9 cellular contexts compared by ENCODE assay signal in the genomic region with DNA sequence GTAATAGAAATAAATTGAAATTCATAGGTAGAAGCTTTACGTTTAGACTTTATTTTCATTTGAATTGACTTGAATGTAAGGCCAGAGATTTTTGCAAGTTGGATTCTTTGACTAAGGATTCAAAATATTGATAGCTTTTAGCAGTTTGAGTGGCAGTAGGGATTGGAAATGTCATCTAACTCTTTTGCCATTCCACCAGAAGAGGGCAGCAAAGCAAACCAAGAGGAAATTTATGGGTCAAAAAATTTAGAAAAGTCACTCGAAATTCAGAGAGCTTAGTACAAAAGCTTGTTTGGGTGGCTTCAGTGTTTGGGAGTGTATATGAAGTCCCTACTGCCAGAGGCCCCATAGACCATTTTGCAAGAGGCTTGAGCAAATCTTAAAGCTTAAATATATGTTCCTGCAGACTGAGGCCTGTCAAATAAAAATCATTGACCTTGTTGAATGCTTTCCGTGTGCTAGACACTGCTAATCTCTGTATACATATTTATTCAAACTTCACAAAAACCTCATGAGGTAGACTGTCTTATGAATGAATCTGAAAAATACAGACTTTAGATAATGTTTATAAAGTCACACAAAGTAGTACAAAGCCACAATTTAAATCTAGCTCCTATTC. TPM values are rescaled to one million over a fixed set of nuclear protein-coding genes. Genes with fewer than 3 reads are reported as not detected.
DNase-seq lines count a peak whose midpoint lies in the region; ATAC-seq, FAIRE-seq and TF ChIP-seq lines count a peak whose summit lies in the region.
"Had no signal": no experiment of that assay in that cellular context is flagged by ENCODE, and none has a peak within 500 bp of the region (broad histone marks: within the 10 kb centered on the region; RNA-seq: fewer than 3 reads in every experiment).

No MANE protein-coding gene starts in this region.

- SMC1A ChIA-PET in GM12878 (lab: Charles Lee; ENCODE audit: uncharacterized antibody, unreplicated experiment) = interaction anchor here (0.5 to 4.7 kb wide), 53 partner anchors 8 to 570 kb away, joined by 3 to 53 read pairs (median 4); no protein-coding TSS in a partner anchor

- TF ChIP-seq RAD21 in GM12878 (IDR thresholded peaks at IDR 0.05; ENCODE audit: insufficient read depth, low read depth, low read length) = peak; percentile 76

- 33% methylated on average over 3 of the region's 3 CpGs for WGBS in GM12878 (ENCODE audit: insufficient coverage, insufficient replicate concordance, low lambda C conversion rate, missing lambda C conversion rate)

- H3K27ac ChIP-seq in GM12878 (ENCODE audit: control insufficient read depth, insufficient read depth) = no peak overlapping the region

- H3K27me3 Mint-ChIP-seq in CD14-positive monocyte (ENCODE audit: low read depth in 3 of 3) (peaks cover 0 to 2% (median 0%) of the 10 kb centered on the region in 3 donors), type B pancreatic cell (no peaks in the 10 kb centered on the region)
- H3K27me3 Mint-ChIP-seq: T-cell had no signal

- peak; percentile 78 for TF ChIP-seq CTCF in CD14-positive monocyte (IDR thresholded peaks at IDR 0.05)
- TF ChIP-seq CTCF in GM12874 (IDR thresholded peaks at IDR 0.05; ENCODE audit: insufficient read depth, low read depth, low read length) = peak; percentile 49; the same call in 1 of the 2 replicates
- peak; percentile 59 to 61 (median 60) for TF ChIP-seq CTCF in GM12878 (IDR thresholded peaks at IDR 0.05 in 2 of 3, conservative IDR thresholded peaks at IDR 0.05 in 1 of 3; ENCODE audit: control insufficient read depth in 2 of 3, extremely low read depth in 1 of 3, insufficient read depth in 1 of 3, low read depth in 3 of 3, low read length in 3 of 3)
- TF ChIP-seq CTCF in type B pancreatic cell (conservative IDR thresholded peaks at IDR 0.05) = peak; percentile 85

- DNase-seq in CD14-positive monocyte (ENCODE audit: low spot score) = no peak
- peak; percentile 30 for DNase-seq in NCI-H748 (lab: John Stamatoyannopoulos, UW; ENCODE audit: unreplicated experiment)
- DNase-seq in GM12878 (ENCODE audit: low read depth, low spot score) = no peak
- DNase-seq in kidney glomerular epithelial cell (lab: John Stamatoyannopoulos, UW) = peak; percentile 27
- DNase-seq in type B pancreatic cell (ENCODE audit: extremely low spot score, unreplicated experiment) = no peak
- no peak for DNase-seq in GOT3 (lab: John Stamatoyannopoulos, UW)

- H3K4me3 ChIP-seq in GM12878 = no peak overlapping the region

- H3K4me2 ChIP-seq in GM12878 (ENCODE audit: control insufficient read depth, insufficient read depth) = no peak overlapping the region

- no peaks in the 10 kb centered on the region for H3K9me3 Mint-ChIP-seq in CD14-positive monocyte
- no peaks in the 10 kb centered on the region for H3K9me3 Mint-ChIP-seq in type B pancreatic cell
- H3K9me3 Mint-ChIP-seq: T-cell had no signal

- BruUV-seq in GM12878 (replicated peaks; lab: Mats Ljungman, UMichigan) = no TSS peak

- RAD21 ChIA-PET in GM12878 (lab: Charles Lee; ENCODE audit: unreplicated experiment) = interaction anchor here (0.6 to 4.2 kb wide), 20 partner anchors 15 to 1306 kb away, joined by 3 to 58 read pairs (median 4); a partner anchor contains a TSS

- H4K20me1 ChIP-seq in GM12878 (ENCODE audit: control insufficient read depth, insufficient read depth) = no peaks in the 10 kb centered on the region

- FAIRE-seq in GM12878 (lab: Jason Lieb, UNC) = peak; percentile 76

- no peak for TF ChIP-seq EP300 in GM12878 (IDR thresholded peaks at IDR 0.05; ENCODE audit: borderline replicate concordance in 1 of 2, control insufficient read depth in 1 of 2, low read depth in 2 of 2, low read length in 2 of 2)

- POLR2A ChIA-PET in GM12878 (lab: Charles Lee) = interaction anchor here (0.6 to 0.7 kb wide), 2 partner anchors 40 to 111 kb away, joined by 3 to 5 read pairs; no protein-coding TSS in a partner anchor

- H2AFZ ChIP-seq in GM12878 (ENCODE audit: control insufficient read depth, low read depth, low read length) = no peak overlapping the region; the same call in 1 of the 2 replicates

- H3K4me3 Mint-ChIP-seq in CD14-positive monocyte = no peak overlapping the region
- H3K4me3 Mint-ChIP-seq in type B pancreatic cell = no peak overlapping the region
- H3K4me3 Mint-ChIP-seq: T-cell had no signal

- H3K4me1 Mint-ChIP-seq in CD14-positive monocyte (peaks cover 3% of the 10 kb centered on the region), type B pancreatic cell (ENCODE audit: unreplicated experiment) (peaks cover 4% of the 10 kb centered on the region)
- H3K4me1 Mint-ChIP-seq: T-cell had no signal

- no peak overlapping the region for H3K27ac Mint-ChIP-seq in CD14-positive monocyte
- H3K27ac Mint-ChIP-seq in type B pancreatic cell = no peak overlapping the region
- H3K27ac Mint-ChIP-seq: T-cell had no signal

- H3K36me3 Mint-ChIP-seq in CD14-positive monocyte = peaks cover 29 to 50% of the 10 kb centered on the region in 2 donors
- no peaks in the 10 kb centered on the region for H3K36me3 Mint-ChIP-seq in type B pancreatic cell
- H3K36me3 Mint-ChIP-seq: T-cell had no signal

- in situ Hi-C loops in GM12878 (cut with MboI) = loop anchor here (10.0 kb wide), 1 partner anchor 283 kb away; no protein-coding TSS in a partner anchor

- intact Hi-C loops in CD14-positive monocyte (cut with micrococcal nuclease) (loop anchor here in 1 of 2 donors (5.0 kb wide), 1 partner anchor 106 kb away; no protein-coding TSS in a partner anchor), GM12878 (cut with micrococcal nuclease; ENCODE audit: unreplicated experiment) (no loop called here)

- H3K9ac ChIP-seq in GM12878 (ENCODE audit: control insufficient read depth, insufficient read depth, low read length) = no peak overlapping the region

- CTCF ChIA-PET in GM12878 (lab: Yijun Ruan, JAX) = interaction anchor here (0.6 to 14.1 kb wide), 91 partner anchors 8 to 395 kb away, joined by 3 to 225 read pairs (median 4); a partner anchor contains a TSS

- TF ChIP-seq POLR2A in GM12878 (IDR thresholded peaks at IDR 0.05; ENCODE audit: low read depth, low read length) = no peak

- no peaks in the 10 kb centered on the region for H3K36me3 ChIP-seq in GM12878 (ENCODE audit: control insufficient read depth in 2 of 2, insufficient read depth in 2 of 2, low read length in 1 of 2)

- ATAC-seq in GM12878 (peak; percentile 70), HG03039 (IDR thresholded peaks at IDR 0.05; ENCODE audit: unreplicated experiment) (no peak)

- no peaks in the 10 kb centered on the region for H3K27me3 ChIP-seq in GM12878 (replicated peaks in 1 of 2; ENCODE audit: control insufficient read depth in 2 of 2, insufficient read depth in 2 of 2, low read length in 1 of 2)

- no peaks in the 10 kb centered on the region for H3K79me2 ChIP-seq in GM12878 (ENCODE audit: control insufficient read depth, insufficient read depth, low read length)

- no peaks in the 10 kb centered on the region for H3K4me1 ChIP-seq in GM12878 (ENCODE audit: control insufficient read depth, insufficient read depth, low read length)

- H3K9me3 ChIP-seq in GM12878 (replicated peaks; ENCODE audit: control insufficient read depth, insufficient read depth, low read length) = no peaks in the 10 kb centered on the region

TF ChIP-seq in GM12878, 131 proteins besides CTCF, POLR2A, EP300 and RAD21 (continues in another document):
- TF ChIP-seq, protein P1, sequence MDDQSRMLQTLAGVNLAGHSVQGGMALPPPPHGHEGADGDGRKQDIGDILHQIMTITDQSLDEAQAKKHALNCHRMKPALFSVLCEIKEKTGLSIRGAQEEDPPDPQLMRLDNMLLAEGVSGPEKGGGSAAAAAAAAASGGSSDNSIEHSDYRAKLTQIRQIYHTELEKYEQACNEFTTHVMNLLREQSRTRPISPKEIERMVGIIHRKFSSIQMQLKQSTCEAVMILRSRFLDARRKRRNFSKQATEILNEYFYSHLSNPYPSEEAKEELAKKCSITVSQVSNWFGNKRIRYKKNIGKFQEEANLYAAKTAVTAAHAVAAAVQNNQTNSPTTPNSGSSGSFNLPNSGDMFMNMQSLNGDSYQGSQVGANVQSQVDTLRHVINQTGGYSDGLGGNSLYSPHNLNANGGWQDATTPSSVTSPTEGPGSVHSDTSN (IDR thresholded peaks at IDR 0.05; ENCODE audit: insufficient replicate concordance, low read depth, low read length) = peak; percentile 49

RNA-seq across cellular contexts. Expression of a gene that starts 44.6 kb away (rescaled TPM):
- 1 to 10 TPM; 1.3 to 2.2 TPM for polyA plus RNA-seq in CD14-positive monocyte
- total RNA-seq in GM12878 (2013; cell fraction: nucleolus; rRNA removed) = 24.9 and 25.6 TPM in 2 replicates
- 11.4 and 14.3 TPM in 2 replicates for total RNA-seq in GM12878 (2014; rRNA removed)
- 23.7 and 24.8 TPM in 2 replicates for total RNA-seq in GM12878 (2014; rRNA removed; fragmentation: Illumina TruSeq; extraction: Trizol)
- 14.7 and 15.9 TPM in 2 replicates for total RNA-seq in GM12878 (2021)
- polyA plus RNA-seq in GM12878 (2011; ENCODE audit: low read depth) = 5.2 TPM
- polyA plus RNA-seq in GM12878 (2011; rRNA removed) = 17.6 and 21.3 TPM in 2 replicates
- 4.6 and 7.6 TPM in 2 replicates for polyA plus RNA-seq in GM12878 (2011; cell fraction: cytosol; rRNA removed)
- polyA plus RNA-seq in GM12878 (2011; cell fraction: nucleus; rRNA removed) = 8.6 TPM in 2 replicates
- 9.4 and 12.3 TPM in 2 replicates for polyA plus RNA-seq in GM12878 (2012)
- 21.5 and 24.9 TPM in 2 replicates for polyA plus RNA-seq in GM12878 (2014; fragmentation: Illumina TruSeq; extraction: Trizol)
- polyA plus RNA-seq in GM12878 (2014; fragmentation: Nextera tagmentation; extraction: Ambion mirVana) = 1 to 10 TPM; 4.6 to 6.9 TPM
- 9.2 and 10.0 TPM in 2 replicates for polyA plus RNA-seq in GM12878 (2014; rRNA removed)
- polyA plus RNA-seq in GM12878 (2016; fragmentation: Nextera tagmentation; extraction: Ambion mirVana) = 1 to 10 TPM; 4.5 to 5.2 TPM
- polyA minus RNA-seq in GM12878 (2011; rRNA and poly(A)+ RNA removed) = 20.5 and 30.3 TPM in 2 replicates
- polyA minus RNA-seq in GM12878 (2011; cell fraction: cytosol; rRNA and poly(A)+ RNA removed) = 6.9 and 13.3 TPM in 2 replicates
- polyA minus RNA-seq in GM12878 (2011; cell fraction: nucleus; rRNA and poly(A)+ RNA removed) = 5.8 and 11.3 TPM in 2 replicates
- 16.3 and 20.4 TPM in 2 replicates for total RNA-seq in type B pancreatic cell (ENCODE audit: low replicate concordance)

Comparison
In these comparisons a context has a peak if more than half of its experiments do, and no peak if none do; other contexts are left out.
1. DNase-seq: peak in NCI-H748 (single experiment) and kidney glomerular epithelial cell (single experiment); none in CD14-positive monocyte (single experiment), GM12878 (single experiment), type B pancreatic cell (single experiment) and GOT3 (single experiment).
2. Peak in every context shown above with its lines, with median percentiles within 50 percentile points of each other: CTCF ChIP-seq.